37 cellular contexts compared by ENCODE assay signal in genomic region chr1:113692342-113692741, GRCh38.
"Had no signal": no experiment of that assay in that cellular context is flagged by ENCODE, and none has a peak within 500 bp of the region (broad histone marks: within the 10 kb centered on the region; RNA-seq: fewer than 3 reads in every experiment).

No MANE protein-coding gene starts in this region.

- H3K36me3 ChIP-seq: brain microvascular endothelial cell had no signal

- H3K4me1 Mint-ChIP-seq: activated CD4-positive, alpha-beta T cell treated with anti-CD3 and anti-CD28 coated beads, Interleukin-2, amount 10 ng/mL, durations not matched to agents 24 days and 14 days; activated naive CD8-positive, alpha-beta T cell treated with anti-CD3 and anti-CD28 coated beads for 36 hours; activated T-helper 17 cell treated with anti-CD3 and anti-CD28 coated beads, Interleukin-2, amount 50 U/mL, for 72 hours had no signal

- DNase-seq: activated CD4-positive, alpha-beta T cell treated with anti-CD3 and anti-CD28 coated beads for 1 hour; activated CD4-positive, alpha-beta T cell treated with anti-CD3 and anti-CD28 coated beads, Interleukin-2, amount 10 ng/mL, durations not matched to agents 24 days and 14 days; activated CD4-positive, alpha-beta T cell treated with anti-CD3 and anti-CD28 coated beads, Interleukin-2, amount 50 U/mL, for 4 hours; activated CD4-positive, CD25-positive, alpha-beta regulatory T cell; activated CD8-positive, alpha-beta T cell treated with anti-CD3 and anti-CD28 coated beads for 36 hours; activated effector memory CD4-positive, alpha-beta T cell treated with anti-CD3 and anti-CD28 coated beads, Interleukin-2, amount 50 U/mL, for 16 hours; activated naive CD4-positive, alpha-beta T cell; activated naive CD4-positive, alpha-beta T cell treated with anti-CD3 and anti-CD28 coated beads, Interleukin-2, amount 50 U/mL, for 16 hours; activated naive CD8-positive, alpha-beta T cell treated with anti-CD3 and anti-CD28 coated beads for 36 hours; activated T-cell treated with anti-CD3 and anti-CD28 coated beads, Interleukin-2, amount 50 U/mL, for 1 hour; activated T-cell treated with anti-CD3 and anti-CD28 coated beads, Interleukin-2, amount 50 U/mL, for 72 hours; amniotic stem cell; aorta; brain microvascular endothelial cell; central memory CD4-positive, alpha-beta T cell; Karpas-422; KBM-7; MV-4-11; NCI-H1092; NCI-H1436 treated with DMSO at 0.1 percent for 48 hours; NCI-H1694 treated with DMSO at 0.1 percent for 48 hours; NCI-H2029 treated with DMSO at 0.1 percent for 48 hours; NCI-H2107; NCI-H2171; NCI-H510A; NCI-H526; NCI-H748 treated with DMSO at 0.1 percent for 48 hours; NK-92 treated with Interleukin-12 subunit alpha and Interleukin-12 subunit beta, amount 100 ng/mL, for 24 hours; SHP77; SJCRH30; SK-N-SH; T-helper 1 cell; T-helper 2 cell; T-helper 9 cell had no signal

- H3K4me1 ChIP-seq: SJCRH30 had no signal

- H3K9ac ChIP-seq: SK-N-SH had no signal

- H3K27ac Mint-ChIP-seq: activated CD4-positive, alpha-beta T cell treated with anti-CD3 and anti-CD28 coated beads, Interleukin-2, amount 10 ng/mL, durations not matched to agents 24 days and 14 days; activated CD8-positive, alpha-beta T cell treated with anti-CD3 and anti-CD28 coated beads for 36 hours; activated naive CD8-positive, alpha-beta T cell treated with anti-CD3 and anti-CD28 coated beads for 36 hours; activated T-cell treated with anti-CD3 and anti-CD28 coated beads, Interleukin-2, amount 50 U/mL, for 72 hours; activated T-helper 17 cell treated with anti-CD3 and anti-CD28 coated beads, Interleukin-2, amount 50 U/mL, for 72 hours had no signal

- H3K4me3 Mint-ChIP-seq: activated CD4-positive, alpha-beta T cell treated with anti-CD3 and anti-CD28 coated beads, Interleukin-2, amount 10 ng/mL, durations not matched to agents 24 days and 14 days; activated CD8-positive, alpha-beta T cell treated with anti-CD3 and anti-CD28 coated beads for 36 hours; activated naive CD8-positive, alpha-beta T cell treated with anti-CD3 and anti-CD28 coated beads for 36 hours; activated T-cell treated with anti-CD3 and anti-CD28 coated beads, Interleukin-2, amount 50 U/mL, for 72 hours; activated T-helper 17 cell treated with anti-CD3 and anti-CD28 coated beads, Interleukin-2, amount 50 U/mL, for 72 hours had no signal

- H3K4me2 ChIP-seq: SK-N-SH had no signal

- H3K4me3 ChIP-seq: SJCRH30 had no signal

- ATAC-seq: activated CD8-positive, alpha-beta T cell treated with anti-CD3 and anti-CD28 coated beads for 36 hours; activated T-cell treated with anti-CD3 and anti-CD28 coated beads, Interleukin-2, amount 50 U/mL, for 72 hours; activated T-helper 17 cell treated with anti-CD3 and anti-CD28 coated beads, Interleukin-2, amount 50 U/mL, for 72 hours; Panc1 had no signal

- H3K27ac ChIP-seq: brain microvascular endothelial cell, SJCRH30, VCaP had no signal

- H3K27me3 Mint-ChIP-seq: activated CD4-positive, alpha-beta T cell treated with anti-CD3 and anti-CD28 coated beads, Interleukin-2, amount 10 ng/mL, durations not matched to agents 24 days and 14 days; activated CD8-positive, alpha-beta T cell treated with anti-CD3 and anti-CD28 coated beads for 36 hours; activated naive CD8-positive, alpha-beta T cell treated with anti-CD3 and anti-CD28 coated beads for 36 hours; activated T-helper 17 cell treated with anti-CD3 and anti-CD28 coated beads, Interleukin-2, amount 50 U/mL, for 72 hours had no signal

- H3K27me3 ChIP-seq: brain microvascular endothelial cell, SJCRH30 had no signal
